Comparison of ENCODE assay signal across 8 cellular contexts in the genomic region with DNA sequence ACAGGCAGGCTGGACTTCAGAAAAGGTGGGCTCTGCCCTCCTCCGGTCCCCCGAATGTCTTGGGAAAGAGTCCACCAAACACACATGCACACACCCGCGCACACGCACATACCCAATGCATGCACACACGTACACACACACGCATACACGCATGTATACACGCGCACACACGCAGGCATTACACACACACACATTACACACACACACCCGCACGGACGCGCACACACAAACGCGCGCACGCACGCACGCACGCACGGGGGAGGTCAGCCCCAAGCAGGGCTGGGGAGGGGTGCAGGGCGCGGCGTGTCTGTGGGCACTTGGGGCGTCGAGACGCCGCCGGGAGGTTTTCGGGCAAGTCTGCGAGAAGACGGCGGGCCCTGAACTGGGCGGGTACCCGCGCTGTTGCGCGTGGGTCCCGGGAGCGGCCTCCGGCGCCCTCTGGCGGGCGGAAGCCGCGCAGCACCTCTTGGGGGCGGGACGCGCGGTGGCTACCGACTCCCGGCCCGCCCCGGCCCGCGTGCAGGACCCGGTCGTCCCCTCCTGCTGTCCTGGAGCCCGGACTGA. TPM values are rescaled to one million over a fixed set of nuclear protein-coding genes. Genes with fewer than 3 reads are reported as not detected.
DNase-seq lines count a peak whose midpoint lies in the region; ATAC-seq and TF ChIP-seq lines count a peak whose summit lies in the region.

No MANE protein-coding gene starts in this region.

- H3K4me3 Mint-ChIP-seq in natural killer cell: peak overlapping the region; percentile 59

- no peaks in the 10 kb centered on the region for H3K9me3 ChIP-seq in Panc1 (ENCODE audit: control insufficient read depth, insufficient read depth, low read depth, low read length)

- in situ Hi-C loops in Panc1 (cut with HindIII; ENCODE audit: low pct_unique_long_range_greater_than_20kb, low sequenced_read_pairs): no loop called here

- DNase-seq in DMS53 treated with DMSO at 0.1 percent for 48 hours (lab: John Stamatoyannopoulos, UW; ENCODE audit: unreplicated experiment) (peak; percentile 3), Panc1 (ENCODE audit: low read depth, low spot score) (no peak), fibroblast of peridontal ligament (ENCODE audit: extremely low read depth) (peak; percentile 53), natural killer cell (peak; percentile 85), NCI-H128 (lab: John Stamatoyannopoulos, UW; ENCODE audit: unreplicated experiment) (no peak)
- DNase-seq in activated T-helper 1 cell treated with anti-CD3 and anti-CD28 coated beads, Interleukin-2, amount 50 U/mL, for 16 hours (ENCODE audit: low read depth in 1 of 2, low spot score in 1 of 2): peak; percentile 67 to 71
- peak; percentile 55 to 87 (median 75) for DNase-seq in stimulated activated naive CD4-positive, alpha-beta T cell (lab: John Stamatoyannopoulos, UW)

- intact Hi-C loops in Panc1 (cut with micrococcal nuclease; ENCODE audit: unreplicated experiment) (no loop called here), natural killer cell (cut with micrococcal nuclease) (loop anchor here (5.0 kb wide), 1 partner anchor 40 kb away; no protein-coding TSS in a partner anchor)

- H3K36me3 Mint-ChIP-seq in natural killer cell: no peaks in the 10 kb centered on the region

- BruUV-seq in Panc1 (replicated peaks; lab: Mats Ljungman, UMichigan): no TSS peak

- no peaks in the 10 kb centered on the region for H3K4me1 ChIP-seq in Panc1 (ENCODE audit: control insufficient read depth, insufficient read depth, low read length)

- no peaks in the 10 kb centered on the region for H3K36me3 ChIP-seq in Panc1 (ENCODE audit: control insufficient read depth, insufficient read depth, low read length)

- CTCF ChIA-PET in Panc1 (lab: Charles Lee): no interaction called here

- POLR2A ChIA-PET in Panc1 (lab: Charles Lee): no interaction called here

- no peaks in the 10 kb centered on the region for H3K9me3 Mint-ChIP-seq in natural killer cell

- H3K27ac ChIP-seq in Panc1 (ENCODE audit: low read length): no peak overlapping the region

- H3K27me3 Mint-ChIP-seq in natural killer cell (ENCODE audit: low read depth in 2 of 2): peaks cover 21 to 42% of the 10 kb centered on the region in 2 donors

- no peaks in the 10 kb centered on the region for H3K27me3 ChIP-seq in Panc1 (ENCODE audit: control insufficient read depth, insufficient read depth, low read length)

- peak overlapping the region; percentile 46 to 49 for H3K4me3 ChIP-seq in Panc1 (ENCODE audit: low read depth in 2 of 2, low read length in 2 of 2)

- H3K4me1 Mint-ChIP-seq in natural killer cell: peaks cover 0 to 9% of the 10 kb centered on the region in 2 donors

- no peak overlapping the region for H3K27ac Mint-ChIP-seq in natural killer cell

- TF ChIP-seq CTCF in Panc1 (IDR thresholded peaks at IDR 0.05) (peak; percentile 94), natural killer cell (IDR thresholded peaks at IDR 0.05) (peak; percentile 97)

- peak; percentile 54 for ATAC-seq in HG02852 (IDR thresholded peaks at IDR 0.05; ENCODE audit: unreplicated experiment)
- peak; percentile 82 for ATAC-seq in Panc1
- peak; percentile 95 to 98 (median 98) for ATAC-seq in natural killer cell

RNA-seq across cellular contexts. Expression of gene SEPTIN5, which starts 3.5 kb away (rescaled TPM):
- total RNA-seq in Panc1 (2021; ENCODE audit: unreplicated experiment) (17.2 TPM), natural killer cell (1 to 10 TPM in 2 of 3 donors, under 1 TPM in 1; 0.52 to 4.5 (median 1.9) TPM)
- 39.8 TPM for polyA plus RNA-seq in Panc1 (2012; ENCODE audit: insufficient read length)

RNA-seq across cellular contexts. Expression of gene GP1BB, which starts 5.6 kb away (rescaled TPM):
- 3.6 TPM for total RNA-seq in Panc1 (2021; ENCODE audit: unreplicated experiment)
- polyA plus RNA-seq in Panc1 (2012; ENCODE audit: insufficient read length): 10.1 TPM
- 1 to 10 TPM in 2 of 3 donors, under 1 TPM in 1; 0.39 to 7.8 (median 4.2) TPM for total RNA-seq in natural killer cell

RNA-seq across cellular contexts. Expression of gene TBX1, which starts 42.8 kb away (rescaled TPM):
- 91.7 TPM for total RNA-seq in Panc1 (2021; ENCODE audit: unreplicated experiment)
- polyA plus RNA-seq in Panc1 (2012; ENCODE audit: insufficient read length): 102 TPM
- total RNA-seq in natural killer cell: 1 to 10 TPM; 2.0 to 4.6 (median 3.2) TPM

Comparison
In these comparisons a context has a peak if more than half of its experiments do, and no peak if none do; other contexts are left out.
1. DNase-seq: peak in DMS53 treated with DMSO at 0.1 percent for 48 hours (single experiment), activated T-helper 1 cell treated with anti-CD3 and anti-CD28 coated beads, Interleukin-2, amount 50 U/mL, for 16 hours (2 of 2), fibroblast of peridontal ligament (single experiment), natural killer cell (single experiment) and stimulated activated naive CD4-positive, alpha-beta T cell (6 of 6); none in Panc1 (single experiment) and NCI-H128 (single experiment).
2. RNA of gene TBX1, which starts 42.8 kb away (total RNA-seq): 91.7 TPM in Panc1 (single experiment); 2.0 to 4.6 TPM in natural killer cell; every median in the first group is over 10 times any median in the second.
3. Peak in every context shown above with its lines, with median percentiles within 50 percentile points of each other: ATAC-seq.